Comparison of ENCODE assay signal across 12 cellular contexts in the genomic region with DNA sequence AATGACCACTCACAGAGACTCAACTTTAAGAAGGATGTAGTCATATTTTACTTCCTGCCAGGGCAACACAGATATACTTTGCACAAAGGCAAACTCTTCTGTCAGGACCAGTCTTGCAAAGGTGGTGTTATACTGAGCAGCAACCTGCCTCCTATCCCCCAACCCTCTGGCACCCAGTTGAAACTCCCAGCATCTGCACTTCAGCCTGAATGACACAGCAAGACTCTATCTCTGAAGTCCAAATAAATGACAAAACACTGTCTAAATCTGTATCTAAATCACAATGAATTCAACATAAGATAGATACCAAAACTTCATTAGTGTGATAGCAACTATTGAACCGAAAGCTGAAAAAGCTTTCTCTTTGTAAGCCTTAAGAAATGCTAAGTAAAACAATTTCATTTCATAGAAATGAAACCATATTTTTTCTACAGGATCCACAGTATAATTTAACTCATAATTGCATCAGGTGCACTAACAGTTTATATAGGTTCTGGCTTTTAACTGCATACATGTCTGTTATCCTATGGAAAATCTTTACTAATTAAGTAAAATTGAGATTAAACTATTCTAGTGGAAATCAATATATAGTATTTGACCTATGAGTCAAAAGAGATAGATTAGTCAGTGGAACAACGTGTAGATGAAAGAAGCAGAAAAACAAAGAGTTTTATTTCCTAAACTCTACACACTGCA.
DNase-seq lines count a peak whose midpoint lies in the region; ATAC-seq and FAIRE-seq lines count a peak whose summit lies in the region.
"Had no signal": no experiment of that assay in that cellular context is flagged by ENCODE, and none has a peak within 500 bp of the region (broad histone marks: within the 10 kb centered on the region; RNA-seq: fewer than 3 reads in every experiment).

No MANE protein-coding gene starts in this region.

- peak; percentile 9 for FAIRE-seq in GM18507 (lab: Jason Lieb, UNC)

- H3K4me1 ChIP-seq in effector memory CD4-positive, alpha-beta T cell (ENCODE audit: control insufficient read depth, insufficient read depth, low read length, poor library complexity, severe bottlenecking): peaks cover 12% of the 10 kb centered on the region

- no peaks in the 10 kb centered on the region for H3K9me3 Mint-ChIP-seq in T-helper 1 cell treated with Interleukin-12 subunit alpha and Interleukin-12 subunit beta and Interleukin-4 antibody, amounts not matched to agents 30 μg/mL and 1 μg/mL, for 36 hours
- H3K9me3 Mint-ChIP-seq: nephron progenitor cell had no signal

- DNase-seq in GM18507 (ENCODE audit: extremely low spot score, insufficient read length, low read depth): no peak
- no peak for DNase-seq in effector memory CD4-positive, alpha-beta T cell
- no peak for DNase-seq in cerebellum (ENCODE audit: low spot score)
- DNase-seq in occipital lobe (lab: John Stamatoyannopoulos, UW): no peak
- DNase-seq in AG20443 (ENCODE audit: low spot score): no peak
- DNase-seq: GDM1, NCI-H446, nephron progenitor cell, trophoblast cell had no signal

- no peak overlapping the region for H3K4me3 ChIP-seq in effector memory CD4-positive, alpha-beta T cell (ENCODE audit: insufficient read depth, low read depth, low read length, poor library complexity, severe bottlenecking)

- no peaks in the 10 kb centered on the region for H3K36me3 ChIP-seq in effector memory CD4-positive, alpha-beta T cell (ENCODE audit: control insufficient read depth, insufficient read depth, low read length)

- H3K27ac ChIP-seq in effector memory CD4-positive, alpha-beta T cell (ENCODE audit: insufficient read depth, low read length, poor library complexity, severe bottlenecking): peak overlapping the region; percentile 41

- no peaks in the 10 kb centered on the region for H3K9me3 ChIP-seq in effector memory CD4-positive, alpha-beta T cell (ENCODE audit: control insufficient read depth, low read length)

- H3K4me3 Mint-ChIP-seq in T-helper 1 cell treated with Interleukin-12 subunit alpha and Interleukin-12 subunit beta and Interleukin-4 antibody, amounts not matched to agents 30 μg/mL and 1 μg/mL, for 36 hours: peak overlapping the region; percentile 64
- H3K4me3 Mint-ChIP-seq: nephron progenitor cell had no signal

- H3K36me3 Mint-ChIP-seq in T-helper 1 cell treated with Interleukin-12 subunit alpha and Interleukin-12 subunit beta and Interleukin-4 antibody, amounts not matched to agents 30 μg/mL and 1 μg/mL, for 36 hours (ENCODE audit: low read depth): no peaks in the 10 kb centered on the region

- peak overlapping the region; percentile 91 for H3K27ac Mint-ChIP-seq in T-helper 1 cell treated with Interleukin-12 subunit alpha and Interleukin-12 subunit beta and Interleukin-4 antibody, amounts not matched to agents 30 μg/mL and 1 μg/mL, for 36 hours
- H3K27ac Mint-ChIP-seq: nephron progenitor cell had no signal

- H3K27me3 ChIP-seq in effector memory CD4-positive, alpha-beta T cell (replicated peaks; ENCODE audit: control insufficient read depth, insufficient read depth, low read length, poor library complexity, severe bottlenecking): no peaks in the 10 kb centered on the region

- peak; percentile 56 for ATAC-seq in GM21528 (IDR thresholded peaks at IDR 0.05; ENCODE audit: low FRiP score, unreplicated experiment)
- no peak for ATAC-seq in HG03457 (IDR thresholded peaks at IDR 0.05; ENCODE audit: unreplicated experiment)

- H3K27me3 Mint-ChIP-seq in T-helper 1 cell treated with Interleukin-12 subunit alpha and Interleukin-12 subunit beta and Interleukin-4 antibody, amounts not matched to agents 30 μg/mL and 1 μg/mL, for 36 hours (ENCODE audit: low read depth): no peaks in the 10 kb centered on the region

- peaks cover 33% of the 10 kb centered on the region for H3K4me1 Mint-ChIP-seq in T-helper 1 cell treated with Interleukin-12 subunit alpha and Interleukin-12 subunit beta and Interleukin-4 antibody, amounts not matched to agents 30 μg/mL and 1 μg/mL, for 36 hours (ENCODE audit: low read depth)
- H3K4me1 Mint-ChIP-seq: nephron progenitor cell had no signal
